Comparison of ENCODE assay signal across 8 cellular contexts in genomic region chr6:2876210-2877056, GRCh38.
DNase-seq lines count a peak whose midpoint lies in the region.

No MANE protein-coding gene starts in this region.

- H3K27me3 Mint-ChIP-seq in activated naive CD4-positive, alpha-beta T cell treated with anti-CD3 and anti-CD28 coated beads, Interleukin-2, amount 50 U/mL, for 24 hours, result no peaks in the 10 kb centered on the region

- H3K4me3 ChIP-seq in skin epidermis, result peak overlapping the region; percentile 32 to 61 (median 55)

- H3K4me3 Mint-ChIP-seq in activated naive CD4-positive, alpha-beta T cell treated with anti-CD3 and anti-CD28 coated beads, Interleukin-2, amount 50 U/mL, for 24 hours, result peak overlapping the region; percentile 87

- H3K27ac Mint-ChIP-seq in activated naive CD4-positive, alpha-beta T cell treated with anti-CD3 and anti-CD28 coated beads, Interleukin-2, amount 50 U/mL, for 24 hours, result peak overlapping the region; percentile 94

- no peaks in the 10 kb centered on the region for H3K36me3 Mint-ChIP-seq in activated naive CD4-positive, alpha-beta T cell treated with anti-CD3 and anti-CD28 coated beads, Interleukin-2, amount 50 U/mL, for 24 hours

- peaks cover 76% of the 10 kb centered on the region for H3K4me1 Mint-ChIP-seq in activated naive CD4-positive, alpha-beta T cell treated with anti-CD3 and anti-CD28 coated beads, Interleukin-2, amount 50 U/mL, for 24 hours

- H3K9me3 Mint-ChIP-seq in activated naive CD4-positive, alpha-beta T cell treated with anti-CD3 and anti-CD28 coated beads, Interleukin-2, amount 50 U/mL, for 24 hours, result peaks cover 3% of the 10 kb centered on the region

- H3K27ac ChIP-seq in caudate nucleus (ENCODE audit: low read depth, low read length), result peak overlapping the region; percentile 54
- peak overlapping the region; percentile 29 to 96 (median 88) for H3K27ac ChIP-seq in skin epidermis

- DNase-seq in activated naive CD4-positive, alpha-beta T cell treated with anti-CD3 and anti-CD28 coated beads, Interleukin-2, amount 50 U/mL, for 16 hours, result no peak
- DNase-seq in NCI-H226 (peak; percentile 81), caudate nucleus (lab: John Stamatoyannopoulos, UW) (peak in 8 of 61 donors; percentile 13 to 57 (median 32)), islet precursor cell (peak; percentile 88), UCSD-AML1 (lab: John Stamatoyannopoulos, UW; ENCODE audit: unreplicated experiment) (no peak)
- DNase-seq in stimulated activated CD4-positive, alpha-beta T cell treated with anti-CD3 and anti-CD28 coated beads, Interleukin-4, amount 100 ng/mL, for 4 hours, result no peak

Comparison
In these comparisons a context has a peak if more than half of its experiments do, and no peak if none do; other contexts are left out.
1. DNase-seq: peak in NCI-H226 (single experiment) and islet precursor cell (single experiment); none in activated naive CD4-positive, alpha-beta T cell treated with anti-CD3 and anti-CD28 coated beads, Interleukin-2, amount 50 U/mL, for 16 hours (single experiment), UCSD-AML1 (single experiment) and stimulated activated CD4-positive, alpha-beta T cell treated with anti-CD3 and anti-CD28 coated beads, Interleukin-4, amount 100 ng/mL, for 4 hours (0 of 2).